ENCODE assay signal across 6 cellular contexts in the genomic region with DNA sequence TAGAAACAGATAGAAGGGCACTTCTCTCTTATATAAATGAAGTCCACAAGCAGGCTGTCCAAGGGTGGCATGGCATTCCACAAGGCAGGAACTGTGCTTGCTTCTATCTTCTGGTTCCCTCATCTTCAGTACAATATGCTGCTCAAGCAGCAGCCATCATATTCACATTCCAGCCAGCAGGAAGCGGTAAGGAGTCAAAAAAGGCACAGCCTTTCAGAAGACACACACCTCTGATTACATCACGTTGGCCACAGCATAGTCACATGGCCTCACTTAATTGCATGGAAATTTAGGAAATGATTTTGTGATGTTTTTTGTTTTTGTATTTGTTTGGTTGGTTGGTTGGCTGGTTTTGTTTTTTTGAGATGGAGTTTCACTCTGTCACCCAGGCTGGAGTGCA. TPM values are rescaled to one million over a fixed set of nuclear protein-coding genes. Genes with fewer than 3 reads are reported as not detected.
DNase-seq lines count a peak whose midpoint lies in the region; ATAC-seq, FAIRE-seq and TF ChIP-seq lines count a peak whose summit lies in the region.

No MANE protein-coding gene starts in this region.

- H2BK5ac ChIP-seq in trophoblast cell (ENCODE audit: low read depth, low read length, poor library complexity): no peak overlapping the region

- H2BK12ac ChIP-seq in trophoblast cell (ENCODE audit: low read length): no peak overlapping the region

- no peak for TF ChIP-seq POLR2A in GM12891 (IDR thresholded peaks at IDR 0.05; ENCODE audit: low read depth, low read length)

- H3K9ac ChIP-seq in trophoblast cell (ENCODE audit: low read length): no peak overlapping the region

- no peak overlapping the region for H4K8ac ChIP-seq in trophoblast cell (ENCODE audit: low read depth, low read length)

- no peak overlapping the region for H2BK120ac ChIP-seq in trophoblast cell (ENCODE audit: insufficient read depth, low read length, poor library complexity)

- H3K27ac ChIP-seq in trophoblast cell (ENCODE audit: low read depth, low read length): no peak overlapping the region

- DNase-seq in DMS53 (lab: John Stamatoyannopoulos, UW): peak; percentile 56
- no peak for DNase-seq in DMS53 treated with DMSO at 0.1 percent for 48 hours (lab: John Stamatoyannopoulos, UW; ENCODE audit: unreplicated experiment)
- peak; percentile 66 to 85 for DNase-seq in trophoblast cell
- no peak for DNase-seq in GM12891 (ENCODE audit: insufficient read length, low spot score)

- no peak overlapping the region for H3K23ac ChIP-seq in trophoblast cell (ENCODE audit: low read length)

- H3K18ac ChIP-seq in trophoblast cell (ENCODE audit: low read length): no peak overlapping the region

- no peak for FAIRE-seq in GM12891 (lab: Jason Lieb, UNC)

- no peak overlapping the region for H2AFZ ChIP-seq in trophoblast cell (ENCODE audit: insufficient read depth, low read length, poor library complexity)

- H3K4me2 ChIP-seq in trophoblast cell (ENCODE audit: low read length): no peak overlapping the region

- no peaks in the 10 kb centered on the region for H3K36me3 ChIP-seq in trophoblast cell (ENCODE audit: control insufficient read depth in 1 of 2, insufficient read depth in 2 of 2, low read length in 2 of 2)

- H3K4me3 ChIP-seq in WI38 (ENCODE audit: low read depth, low read length): no peak overlapping the region
- no peak overlapping the region for H3K4me3 ChIP-seq in trophoblast cell (ENCODE audit: low read depth, low read length)

- no peaks in the 10 kb centered on the region for H3K79me1 ChIP-seq in trophoblast cell (ENCODE audit: low read length)

- no CpG with 5 or more reads among the region's 2 CpGs for WGBS in trophoblast cell (ENCODE audit: extremely low coverage, insufficient coverage, insufficient read length)

- H3K4ac ChIP-seq in trophoblast cell (ENCODE audit: low read depth, low read length): no peak overlapping the region

- H3K4me1 ChIP-seq in trophoblast cell (ENCODE audit: control insufficient read depth in 1 of 2, insufficient read depth in 2 of 2, low read length in 2 of 2): no peaks in the 10 kb centered on the region

- no peak overlapping the region for H4K12ac ChIP-seq in trophoblast cell (ENCODE audit: low read depth, low read length)

- no peaks in the 10 kb centered on the region for H3K27me3 ChIP-seq in trophoblast cell (ENCODE audit: insufficient read depth, low read length)

- TF ChIP-seq CTCF in WI38 (IDR thresholded peaks at IDR 0.05; ENCODE audit: low read depth, low read length): peak; percentile 65

- no peak overlapping the region for H4K91ac ChIP-seq in trophoblast cell (ENCODE audit: low read depth, low read length)

- H2AK5ac ChIP-seq in trophoblast cell (ENCODE audit: low read length): no peak overlapping the region

- no peak overlapping the region for H3K14ac ChIP-seq in trophoblast cell (ENCODE audit: low read length)

- no peak for ATAC-seq in GM21526 (IDR thresholded peaks at IDR 0.05; ENCODE audit: low FRiP score, unreplicated experiment)

- peaks cover 16% of the 10 kb centered on the region for H3K9me3 ChIP-seq in trophoblast cell (ENCODE audit: insufficient read depth, low read depth, low read length)

- H3K79me2 ChIP-seq in trophoblast cell (ENCODE audit: control insufficient read depth, insufficient read depth, low read length, poor library complexity): no peaks in the 10 kb centered on the region

TF ChIP-seq in GM12891, 5 proteins besides CTCF, POLR2A, EP300 and RAD21:
- TF ChIP-seq POLR2AphosphoS5 (IDR thresholded peaks at IDR 0.05; ENCODE audit: low read depth, low read length): no peak
- no peak for TF ChIP-seq POU2F2 (IDR thresholded peaks at IDR 0.05; ENCODE audit: low read depth, low read length)
- no peak for TF ChIP-seq TAF1 (IDR thresholded peaks at IDR 0.05; ENCODE audit: low read depth, low read length)
- TF ChIP-seq PAX5 (IDR thresholded peaks at IDR 0.05; ENCODE audit: insufficient read depth, low read length, severe bottlenecking): no peak
- no peak for TF ChIP-seq SPI1 (IDR thresholded peaks at IDR 0.05; ENCODE audit: low read depth, low read length)

RNA-seq across cellular contexts. Expression of a gene that starts 19.0 kb away (rescaled TPM):
- not detected in 2 replicates for polyA plus RNA-seq in trophoblast cell (2013)
- not detected for polyA plus RNA-seq in GM12891 (2012; ENCODE audit: low read depth, missing spikeins)

RNA-seq across cellular contexts. Expression of a gene that starts 19.2 kb away (rescaled TPM):
- not detected in 2 replicates for polyA plus RNA-seq in trophoblast cell (2013)
- not detected for polyA plus RNA-seq in GM12891 (2012; ENCODE audit: low read depth, missing spikeins)

RNA-seq across cellular contexts. Expression of a gene that starts 20.1 kb away (rescaled TPM):
- polyA plus RNA-seq in trophoblast cell (2013): 246 and 265 TPM in 2 replicates
- polyA plus RNA-seq in GM12891 (2012; ENCODE audit: low read depth, missing spikeins): 53.6 TPM

RNA-seq across cellular contexts. Expression of a gene that starts 53.7 kb away (rescaled TPM):
- polyA plus RNA-seq in trophoblast cell (2013): not detected in 2 replicates
- polyA plus RNA-seq in GM12891 (2012; ENCODE audit: low read depth, missing spikeins): not detected

Comparison
In these comparisons a context has a peak if more than half of its experiments do, and no peak if none do; other contexts are left out.
1. DNase-seq: peak in DMS53 (single experiment) and trophoblast cell (2 of 2); none in DMS53 treated with DMSO at 0.1 percent for 48 hours (single experiment) and GM12891 (single experiment).